ENCODE assay signal across 13 cellular contexts in the genomic region with DNA sequence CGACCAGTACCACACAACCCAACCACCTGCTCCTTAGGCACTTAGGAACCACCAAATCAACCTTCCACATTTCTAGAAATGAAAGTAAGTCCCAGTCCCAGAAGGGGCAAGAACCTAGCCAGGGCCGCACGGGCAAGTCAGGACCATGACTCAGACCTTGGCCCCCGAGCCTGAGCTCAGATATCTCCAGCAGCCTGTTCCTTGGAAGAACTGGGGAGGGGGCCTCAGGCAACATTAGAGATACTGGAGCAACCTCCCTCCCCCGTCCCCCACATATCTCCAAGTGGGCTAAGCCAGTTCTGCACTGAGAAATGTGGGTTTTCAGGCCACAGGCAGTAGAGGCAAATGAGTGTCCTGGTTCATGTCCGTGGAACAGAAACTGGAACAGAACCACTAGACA. TPM values are rescaled to one million over a fixed set of nuclear protein-coding genes. Genes with fewer than 3 reads are reported as not detected.
DNase-seq lines count a peak whose midpoint lies in the region; ATAC-seq and TF ChIP-seq lines count a peak whose summit lies in the region.
"Had no signal": no experiment of that assay in that cellular context is flagged by ENCODE, and none has a peak within 500 bp of the region (broad histone marks: within the 10 kb centered on the region; RNA-seq: fewer than 3 reads in every experiment).

No MANE protein-coding gene starts in this region.

- H3K27me3 ChIP-seq in Loucy (ENCODE audit: insufficient read depth, low read length, poor library complexity, severe bottlenecking) = no peaks in the 10 kb centered on the region
- H3K27me3 ChIP-seq: gastroesophageal sphincter had no signal

- H3K9me3 ChIP-seq in Loucy (ENCODE audit: insufficient read depth, low read depth, low read length) = no peaks in the 10 kb centered on the region
- H3K9me3 ChIP-seq: gastroesophageal sphincter had no signal

- DNase-seq in activated CD4-positive, alpha-beta T cell treated with anti-CD3 and anti-CD28 coated beads for 36 hours = no peak
- no peak for DNase-seq in activated CD4-positive, alpha-beta T cell treated with anti-CD3 and anti-CD28 coated beads for 48 hours
- DNase-seq in progenitor cell of endocrine pancreas (ENCODE audit: low spot score, unreplicated experiment) = no peak
- no peak for DNase-seq in NCI-H1694 treated with DMSO at 0.1 percent for 48 hours (lab: John Stamatoyannopoulos, UW)
- no peak for DNase-seq in hepatic stellate cell (ENCODE audit: low spot score)
- DNase-seq: activated CD4-positive, alpha-beta T cell treated with anti-CD3 and anti-CD28 coated beads for 4 hours; NCI-H1048; NCI-H226 had no signal

- intact Hi-C loops in activated CD4-positive, alpha-beta T cell treated with anti-CD3 and anti-CD28 coated beads for 36 hours (cut with DNase I, micrococcal nuclease) = no loop called here

- TF ChIP-seq CTCF in Loucy (conservative IDR thresholded peaks at IDR 0.05; ENCODE audit: low read length) (no peak), brain (conservative IDR thresholded peaks at IDR 0.05) (no peak), progenitor cell of endocrine pancreas (IDR thresholded peaks at IDR 0.05; ENCODE audit: unreplicated experiment) (no peak)

- H3F3A ChIP-seq in Loucy (ENCODE audit: low read depth) = no peaks in the 10 kb centered on the region

- H3K79me2 ChIP-seq in Loucy (ENCODE audit: insufficient read depth, low read length) = peaks cover 58% of the 10 kb centered on the region; the same call in 1 of the 2 replicates

- H3K27ac Mint-ChIP-seq in activated CD4-positive, alpha-beta T cell treated with anti-CD3 and anti-CD28 coated beads for 36 hours = peak overlapping the region; percentile 69
- H3K27ac Mint-ChIP-seq in brain (peak overlapping the region in 3 of 5 experiments; percentile 48 to 83 (median 54)), progenitor cell of endocrine pancreas (peak overlapping the region; percentile 46)

- no peak for ATAC-seq in activated CD4-positive, alpha-beta T cell treated with anti-CD3 and anti-CD28 coated beads for 36 hours
- ATAC-seq in GM19397 (IDR thresholded peaks at IDR 0.05; ENCODE audit: unreplicated experiment) = no peak
- ATAC-seq: gastroesophageal sphincter, sciatic nerve had no signal

- no peak overlapping the region for H3K9ac ChIP-seq in Loucy (ENCODE audit: low read depth, low read length, poor library complexity, severe bottlenecking)

- CTCF ChIA-PET in activated CD4-positive, alpha-beta T cell treated with anti-CD3 and anti-CD28 coated beads for 36 hours (lab: Charles Lee) = interaction anchor here (0.7 to 1.5 kb wide), 3 partner anchors 19 to 215 kb away, joined by 3 to 4 read pairs (median 4); partner anchors contain the start of gene STARD10

- peaks cover 53% of the 10 kb centered on the region for H3K4me1 Mint-ChIP-seq in activated CD4-positive, alpha-beta T cell treated with anti-CD3 and anti-CD28 coated beads for 36 hours
- H3K4me1 Mint-ChIP-seq in brain (peaks cover 19% of the 10 kb centered on the region), progenitor cell of endocrine pancreas (ENCODE audit: low read depth) (peaks cover 32% of the 10 kb centered on the region)

- H3K4me2 ChIP-seq in Loucy (ENCODE audit: low read depth, low read length, poor library complexity, severe bottlenecking) = peak overlapping the region; percentile 33

- no peaks in the 10 kb centered on the region for H3K9me2 ChIP-seq in Loucy (replicated peaks; ENCODE audit: low read depth, low read length)

- peaks cover 52% of the 10 kb centered on the region for H3K4me1 ChIP-seq in Loucy (ENCODE audit: insufficient read depth, low read length, poor library complexity, severe bottlenecking)

- H3K36me3 Mint-ChIP-seq in activated CD4-positive, alpha-beta T cell treated with anti-CD3 and anti-CD28 coated beads for 36 hours (ENCODE audit: low read depth) = no peaks in the 10 kb centered on the region
- no peaks in the 10 kb centered on the region for H3K36me3 Mint-ChIP-seq in brain
- H3K36me3 Mint-ChIP-seq in progenitor cell of endocrine pancreas (ENCODE audit: insufficient read depth) = peaks cover 4% of the 10 kb centered on the region

- no peak overlapping the region for H2AFZ ChIP-seq in Loucy (ENCODE audit: low read length)

- H3K4me3 ChIP-seq in Loucy (ENCODE audit: low read length, poor library complexity, severe bottlenecking) = no peak overlapping the region
- H3K4me3 ChIP-seq: gastroesophageal sphincter had no signal

- POLR2A ChIA-PET in activated CD4-positive, alpha-beta T cell treated with anti-CD3 and anti-CD28 coated beads for 36 hours (lab: Charles Lee) = no interaction called here

- no peak overlapping the region for H3K4me3 Mint-ChIP-seq in activated CD4-positive, alpha-beta T cell treated with anti-CD3 and anti-CD28 coated beads for 36 hours
- no peak overlapping the region for H3K4me3 Mint-ChIP-seq in brain
- H3K4me3 Mint-ChIP-seq in progenitor cell of endocrine pancreas (ENCODE audit: low read depth) = no peak overlapping the region

- H4K20me1 ChIP-seq in Loucy (ENCODE audit: insufficient read depth, low read length, poor library complexity, severe bottlenecking) = peaks cover 12% of the 10 kb centered on the region

- no peaks in the 10 kb centered on the region for H3K36me3 ChIP-seq in Loucy (ENCODE audit: insufficient read depth, low read length)
- H3K36me3 ChIP-seq: gastroesophageal sphincter had no signal

- H3K27me3 Mint-ChIP-seq in activated CD4-positive, alpha-beta T cell treated with anti-CD3 and anti-CD28 coated beads for 36 hours = no peaks in the 10 kb centered on the region
- peaks cover 13% of the 10 kb centered on the region for H3K27me3 Mint-ChIP-seq in brain
- H3K27me3 Mint-ChIP-seq in progenitor cell of endocrine pancreas = no peaks in the 10 kb centered on the region

- no peaks in the 10 kb centered on the region for H3K9me3 Mint-ChIP-seq in activated CD4-positive, alpha-beta T cell treated with anti-CD3 and anti-CD28 coated beads for 36 hours (ENCODE audit: low read depth)
- H3K9me3 Mint-ChIP-seq in brain = no peaks in the 10 kb centered on the region
- H3K9me3 Mint-ChIP-seq in progenitor cell of endocrine pancreas (ENCODE audit: low read depth) = no peaks in the 10 kb centered on the region

RNA-seq across cellular contexts. Expression of gene ARAP1, which starts 7.7 kb away (rescaled TPM):
- total RNA-seq in activated CD4-positive, alpha-beta T cell treated with anti-CD3 and anti-CD28 coated beads for 36 hours = 10 to 100 TPM; 69.9 to 76.6 TPM
- 36.6 TPM for polyA plus RNA-seq in brain (ENCODE audit: insufficient read depth, low read depth, low replicate concordance)
- total RNA-seq in progenitor cell of endocrine pancreas = 83.4 and 86.7 TPM in 2 replicates

RNA-seq across cellular contexts. Expression of gene STARD10, which starts 49.4 kb away (rescaled TPM):
- total RNA-seq in activated CD4-positive, alpha-beta T cell treated with anti-CD3 and anti-CD28 coated beads for 36 hours = 10 to 100 TPM in 1 of 2 experiments, 1 to 10 TPM in 1; 8.3 to 12.9 TPM
- polyA plus RNA-seq in brain (ENCODE audit: insufficient read depth, low read depth, low replicate concordance) = 109 TPM
- 212 and 220 TPM in 2 replicates for total RNA-seq in progenitor cell of endocrine pancreas

Comparison
In these comparisons a context has a peak if more than half of its experiments do, and no peak if none do; other contexts are left out.
1. RNA of gene STARD10, which starts 49.4 kb away (total RNA-seq): 212 to 220 TPM in progenitor cell of endocrine pancreas; 8.3 to 12.9 TPM in activated CD4-positive, alpha-beta T cell treated with anti-CD3 and anti-CD28 coated beads for 36 hours; every median in the first group is over 10 times any median in the second.
2. Peak in every context shown above with its lines, with median percentiles within 50 percentile points of each other: H3K27ac Mint-ChIP-seq.